7 cellular contexts compared by ENCODE assay signal in the genomic region with DNA sequence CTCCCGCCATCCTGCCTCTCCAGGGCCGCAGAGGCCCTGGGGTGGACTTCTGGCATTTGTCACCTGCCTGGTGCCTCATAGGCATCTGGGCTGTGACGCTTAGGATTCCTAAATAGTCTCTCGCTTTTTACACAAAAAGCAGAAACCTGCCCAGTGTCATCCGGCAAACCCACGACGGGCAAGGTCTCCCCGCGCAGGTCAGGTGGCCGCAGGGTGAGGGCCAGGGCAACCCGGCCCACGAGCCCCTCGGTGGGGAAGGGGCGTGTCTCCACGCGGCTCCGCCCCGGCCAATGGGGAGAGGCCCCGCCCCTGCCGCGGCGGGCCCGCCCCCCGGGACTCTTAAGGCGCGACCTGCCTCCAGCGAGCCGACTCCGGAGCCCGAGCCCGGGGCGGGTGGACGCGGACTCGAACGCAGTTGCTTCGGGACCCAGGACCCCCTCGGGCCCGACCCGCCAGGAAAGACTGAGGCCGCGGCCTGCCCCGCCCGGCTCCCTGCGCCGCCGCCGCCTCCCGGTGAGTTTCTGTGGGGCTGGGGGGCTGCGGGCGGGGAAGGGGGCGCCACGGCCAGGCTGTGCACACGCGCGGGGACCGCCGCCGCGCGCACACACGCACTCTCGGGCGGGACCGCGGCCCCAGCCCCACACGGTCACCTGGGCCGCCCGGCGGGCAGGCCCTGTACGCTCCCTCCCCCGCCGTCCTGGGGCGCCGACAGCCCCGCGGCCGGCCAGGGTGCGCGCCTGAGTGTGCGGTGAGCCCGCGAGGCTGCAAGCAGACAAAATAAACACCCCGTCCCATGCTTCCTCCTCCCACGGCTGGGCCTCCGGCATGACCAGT. TPM values are rescaled to one million over a fixed set of nuclear protein-coding genes. Genes with fewer than 3 reads are reported as not detected.
DNase-seq lines count a peak whose midpoint lies in the region; ATAC-seq and TF ChIP-seq lines count a peak whose summit lies in the region.

TSS of gene VASN (plus strand) at position 368 of the 834 bp plus-strand sequence. CDS start 9,030 bp downstream, outside the sequence.

- no peaks in the 10 kb centered on the region for H3K36me3 Mint-ChIP-seq in activated CD8-positive, alpha-beta T cell treated with anti-CD3 and anti-CD28 coated beads for 36 hours (ENCODE audit: low read depth)

- H3K4me3 ChIP-seq in Jurkat, Clone E6-1 (ENCODE audit: low read length) = peak within 1 kb of the TSS; percentile 13
- peak within 1 kb of the TSS; percentile 74 for H3K4me3 ChIP-seq in lower lobe of right lung

- H3K4me1 ChIP-seq in lower lobe of right lung = peaks cover 74% of the 10 kb centered on the region

- POLR2A ChIA-PET in activated CD8-positive, alpha-beta T cell treated with anti-CD3 and anti-CD28 coated beads for 36 hours (lab: Charles Lee) = interaction anchor here (1.3 to 1.6 kb wide), 2 partner anchors 22 to 38 kb away, joined by 3 to 6 read pairs; no protein-coding TSS in a partner anchor

- no peak within 1 kb of the TSS for H3K27ac Mint-ChIP-seq in activated CD8-positive, alpha-beta T cell treated with anti-CD3 and anti-CD28 coated beads for 36 hours

- intact Hi-C loops in activated CD8-positive, alpha-beta T cell treated with anti-CD3 and anti-CD28 coated beads for 36 hours (cut with micrococcal nuclease) = no loop called here
- intact Hi-C loops in lower lobe of right lung (cut with DNase I) = no loop called here

- peak within 1 kb of the TSS; percentile 77 for H3K27ac ChIP-seq in lower lobe of right lung

- peak within 1 kb of the TSS; percentile 59 for H3K4me3 Mint-ChIP-seq in activated CD8-positive, alpha-beta T cell treated with anti-CD3 and anti-CD28 coated beads for 36 hours

- H3K36me3 ChIP-seq in lower lobe of right lung = no peaks in the 10 kb centered on the region

- CTCF ChIA-PET in activated CD8-positive, alpha-beta T cell treated with anti-CD3 and anti-CD28 coated beads for 36 hours (lab: Charles Lee) = interaction anchor here (1.1 to 3.7 kb wide), 5 partner anchors 13 to 118 kb away, joined by 3 to 24 read pairs (median 4); partner anchors contain the start of gene PAM16

- ATAC-seq in GM19043 (IDR thresholded peaks at IDR 0.05; ENCODE audit: low read depth, unreplicated experiment) (peak; percentile 52), lower lobe of right lung (peak; percentile 78 to 81)
- peak; percentile 94 for ATAC-seq in activated CD8-positive, alpha-beta T cell treated with anti-CD3 and anti-CD28 coated beads for 36 hours

- peaks cover 7% of the 10 kb centered on the region for H3K4me1 Mint-ChIP-seq in activated CD8-positive, alpha-beta T cell treated with anti-CD3 and anti-CD28 coated beads for 36 hours (ENCODE audit: low read depth)

- H3K27me3 ChIP-seq in lower lobe of right lung (ENCODE audit: low read depth) = no peaks in the 10 kb centered on the region

- no peaks in the 10 kb centered on the region for H3K9me3 Mint-ChIP-seq in activated CD8-positive, alpha-beta T cell treated with anti-CD3 and anti-CD28 coated beads for 36 hours

- no peaks in the 10 kb centered on the region for H3K27me3 Mint-ChIP-seq in activated CD8-positive, alpha-beta T cell treated with anti-CD3 and anti-CD28 coated beads for 36 hours

- no peak for TF ChIP-seq CTCF in activated CD8-positive, alpha-beta T cell treated with anti-CD3 and anti-CD28 coated beads for 36 hours (IDR thresholded peaks at IDR 0.05)
- TF ChIP-seq CTCF in lower lobe of right lung (IDR thresholded peaks at IDR 0.05) = no peak

- peak; percentile 32 for DNase-seq in Jurkat, Clone E6-1 (ENCODE audit: low read depth, low spot score)
- peak; percentile 70 for DNase-seq in activated CD8-positive, alpha-beta T cell treated with anti-CD3 and anti-CD28 coated beads for 36 hours
- DNase-seq in ecto neural progenitor cell (ENCODE audit: low spot score) = peak; percentile 90
- DNase-seq in lower lobe of right lung = peak; percentile 85
- DNase-seq in stimulated activated CD4-positive, alpha-beta T cell treated with anti-CD3 and anti-CD28 coated beads, TNF-alpha, amount 100 ng/mL, for 1 hour (ENCODE audit: low read depth in 3 of 3, low spot score in 1 of 3) = peak; percentile 21 to 67 (median 58)
- DNase-seq in NCI-H510A (lab: John Stamatoyannopoulos, UW) = no peak

- H3K9me3 ChIP-seq in lower lobe of right lung = no peaks in the 10 kb centered on the region

RNA-seq across cellular contexts. Expression of gene VASN, which starts in this region (rescaled TPM):
- polyA plus RNA-seq in Jurkat, Clone E6-1 (2012; ENCODE audit: insufficient read depth, insufficient read length) = 0.31 TPM
- not detected for total RNA-seq in activated CD8-positive, alpha-beta T cell treated with anti-CD3 and anti-CD28 coated beads for 36 hours
- total RNA-seq in lower lobe of right lung = 17.4 TPM

Comparison
In these comparisons a context has a peak if more than half of its experiments do, and no peak if none do; other contexts are left out.
1. RNA of gene VASN (total RNA-seq): 17.4 TPM in lower lobe of right lung (single experiment); not detected in activated CD8-positive, alpha-beta T cell treated with anti-CD3 and anti-CD28 coated beads for 36 hours; every median in the first group is over 10 times any median in the second.
2. Peak in DNase-seq and ATAC-seq in activated CD8-positive, alpha-beta T cell treated with anti-CD3 and anti-CD28 coated beads for 36 hours; RNA of the gene not detected or under 1 TPM.
3. Peak in every context shown above with its lines, with median percentiles within 50 percentile points of each other: ATAC-seq.